In the genomic region with DNA sequence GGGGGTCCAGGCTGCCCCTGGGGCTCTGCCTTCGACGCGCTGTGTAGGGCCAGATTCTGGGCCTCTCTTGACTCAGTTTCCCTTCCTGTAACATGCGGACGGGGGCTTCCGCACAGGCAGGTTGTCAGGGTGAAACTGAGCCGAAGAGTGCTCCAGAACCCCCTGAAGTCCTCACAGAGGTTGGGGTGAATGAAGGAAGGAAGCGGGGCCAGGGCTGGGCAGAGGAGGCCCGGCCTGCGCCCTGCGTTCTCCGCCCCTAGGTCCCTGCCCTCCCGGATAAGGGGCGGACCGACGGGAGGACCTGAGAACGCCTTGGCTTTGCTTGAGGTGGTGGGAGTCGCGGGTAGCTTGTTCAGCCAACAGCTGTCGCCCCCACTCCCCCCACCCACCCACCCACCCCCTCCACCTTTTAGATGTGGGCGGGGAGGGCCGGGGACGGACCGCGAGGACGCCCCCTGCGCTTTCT, we compare ENCODE assay signal across 8 cellular contexts. TPM values are rescaled to one million over a fixed set of nuclear protein-coding genes. Genes with fewer than 3 reads are reported as not detected.
A peak's percentile ranks its signal among the peaks of the same experiment; 100 is the strongest.
DNase-seq lines count a peak whose midpoint lies in the region; ATAC-seq, FAIRE-seq and TF ChIP-seq lines count a peak whose summit lies in the region.

No MANE protein-coding gene starts in this region.

- peak overlapping the region in 1 of 2 experiments; percentile 37; a peak in 2 of 6 replicates for H3K27ac ChIP-seq in A549
- no peak overlapping the region for H3K27ac ChIP-seq in GM23338 (ENCODE audit: low read depth)

- H3K4me3 ChIP-seq in A549 (peak overlapping the region; percentile 55), GM23338 (peak overlapping the region; percentile 65)

- H2AFZ ChIP-seq in GM23338: no peak overlapping the region; the same call in 1 of the 2 replicates

- no peak for TF ChIP-seq POLR2A in A549 (IDR thresholded peaks at IDR 0.05; ENCODE audit: low read length)

- H3K27me3 ChIP-seq in GM23338 (ENCODE audit: insufficient read depth): peaks cover 72% of the 10 kb centered on the region

- H3K4me1 ChIP-seq in A549 (peaks cover 29% of the 10 kb centered on the region), GM23338 (ENCODE audit: insufficient read depth) (peaks cover 12% of the 10 kb centered on the region; the same call in 1 of the 2 replicates)

- H4K20me1 ChIP-seq in GM23338 (replicated peaks; ENCODE audit: insufficient read depth): no peaks in the 10 kb centered on the region

- POLR2A ChIA-PET in A549 (lab: Yijun Ruan, JAX): no interaction called here

- H3K9me3 ChIP-seq in A549: no peaks in the 10 kb centered on the region

- H3K9me2 ChIP-seq in GM23338 (ENCODE audit: insufficient read depth): no peaks in the 10 kb centered on the region

- peaks cover 5% of the 10 kb centered on the region; the same call in 2 of the 3 replicates for H3K4me1 Mint-ChIP-seq in GM23338
- peaks cover 13% of the 10 kb centered on the region for H3K4me1 Mint-ChIP-seq in central memory CD8-positive, alpha-beta T cell
- H3K4me1 Mint-ChIP-seq in mesothelial cell of epicardium: peaks cover 9% of the 10 kb centered on the region

- peak overlapping the region; percentile 100 for H3K4me2 ChIP-seq in A549
- peak overlapping the region; percentile 76 for H3K4me2 ChIP-seq in GM23338

- H3K27ac Mint-ChIP-seq in GM23338: no peak overlapping the region
- no peak overlapping the region for H3K27ac Mint-ChIP-seq in central memory CD8-positive, alpha-beta T cell (ENCODE audit: low read depth)
- no peak overlapping the region for H3K27ac Mint-ChIP-seq in mesothelial cell of epicardium

- WGBS in A549 (ENCODE audit: missing lambda C conversion rate): 47% methylated on average over 20 of the region's 27 CpGs

- no peaks in the 10 kb centered on the region for H3K79me2 ChIP-seq in GM23338 (replicated peaks; ENCODE audit: insufficient read depth)

- H3K27me3 Mint-ChIP-seq in GM23338 (ENCODE audit: insufficient read depth, low read depth, poor library complexity): peaks cover 47% of the 10 kb centered on the region
- peaks cover 36% of the 10 kb centered on the region for H3K27me3 Mint-ChIP-seq in central memory CD8-positive, alpha-beta T cell
- peaks cover 45% of the 10 kb centered on the region for H3K27me3 Mint-ChIP-seq in mesothelial cell of epicardium (ENCODE audit: low read depth)

- H3K4me3 Mint-ChIP-seq in GM23338: peak overlapping the region; percentile 52
- peak overlapping the region; percentile 59 for H3K4me3 Mint-ChIP-seq in central memory CD8-positive, alpha-beta T cell
- peak overlapping the region; percentile 55 for H3K4me3 Mint-ChIP-seq in mesothelial cell of epicardium

- ATAC-seq in A549 (0 out of 6 replicates have a peak, but pooled peaks of 1 of the 2 experiments have one; percentile 10), GM23338 (peak; percentile 26), GM21528 (IDR thresholded peaks at IDR 0.05; ENCODE audit: low FRiP score, unreplicated experiment) (no peak), HG03460 (IDR thresholded peaks at IDR 0.05; ENCODE audit: unreplicated experiment) (no peak)
- no peak for ATAC-seq in central memory CD8-positive, alpha-beta T cell (replicated peaks; ENCODE audit: extremely low read depth, poor library complexity, severe bottlenecking)

- TF ChIP-seq EP300 in A549 (IDR thresholded peaks at IDR 0.05): no peak

- H3K9me3 Mint-ChIP-seq in GM23338 (no peaks in the 10 kb centered on the region), mesothelial cell of epicardium (no peaks in the 10 kb centered on the region)
- no peaks in the 10 kb centered on the region for H3K9me3 Mint-ChIP-seq in central memory CD8-positive, alpha-beta T cell

- TF ChIP-seq RAD21 in A549 (conservative IDR thresholded peaks at IDR 0.05 in 1 of 2, IDR thresholded peaks at IDR 0.05 in 1 of 2): no peak

- no peaks in the 10 kb centered on the region for H3K36me3 Mint-ChIP-seq in GM23338 (ENCODE audit: low read depth)
- peaks cover 2% of the 10 kb centered on the region for H3K36me3 Mint-ChIP-seq in central memory CD8-positive, alpha-beta T cell (ENCODE audit: insufficient read depth)
- H3K36me3 Mint-ChIP-seq in mesothelial cell of epicardium: no peaks in the 10 kb centered on the region

- DNase-seq in A549 (ENCODE audit: low read depth in 1 of 2, low spot score in 1 of 2) (peak in 1 of 2 experiments; percentile 43), GM23338 (ENCODE audit: low spot score) (peak; percentile 66), mesothelial cell of epicardium (ENCODE audit: low spot score in 2 of 2, unreplicated experiment in 2 of 2) (peak in 1 of 2 experiments; percentile 45), medulla oblongata (ENCODE audit: extremely low spot score) (no peak), OCI-M2 (lab: John Stamatoyannopoulos, UW; ENCODE audit: unreplicated experiment) (no peak)
- DNase-seq in central memory CD8-positive, alpha-beta T cell (ENCODE audit: low spot score in 2 of 2): no peak

- no peak for TF ChIP-seq CTCF in A549 (IDR thresholded peaks at IDR 0.05)
- TF ChIP-seq CTCF in GM23338 (conservative IDR thresholded peaks at IDR 0.05; ENCODE audit: low read depth in 2 of 2): no peak
- TF ChIP-seq CTCF in mesothelial cell of epicardium (IDR thresholded peaks at IDR 0.05; ENCODE audit: unreplicated experiment): no peak

- CTCF ChIA-PET in A549 (lab: Yijun Ruan, JAX): interaction anchor here (0.7 kb wide), 1 partner anchor 39 kb away, joined by 3 read pairs; no protein-coding TSS in a partner anchor

- no peak for FAIRE-seq in A549 (lab: Jason Lieb, UNC)

- H3K36me3 ChIP-seq in GM23338 (ENCODE audit: insufficient read depth): no peaks in the 10 kb centered on the region

- H3F3A ChIP-seq in GM23338 (replicated peaks; ENCODE audit: low read depth): no peaks in the 10 kb centered on the region

TF ChIP-seq in A549, 52 proteins besides CTCF, POLR2A, EP300 and RAD21:
- no peak for TF ChIP-seq SREBF2 (IDR thresholded peaks at IDR 0.05)
- no peak for TF ChIP-seq MYC (IDR thresholded peaks at IDR 0.05; ENCODE audit: borderline replicate concordance, low read length)
- TF ChIP-seq FOXS1 (CRISPR knock-in tag; IDR thresholded peaks at IDR 0.05): no peak
- TF ChIP-seq JUN (IDR thresholded peaks at IDR 0.05): no peak
- no peak for TF ChIP-seq PHF8 (IDR thresholded peaks at IDR 0.05; ENCODE audit: borderline replicate concordance, low read depth)
- no peak for TF ChIP-seq PBX3 (IDR thresholded peaks at IDR 0.05)
- TF ChIP-seq, protein P1, sequence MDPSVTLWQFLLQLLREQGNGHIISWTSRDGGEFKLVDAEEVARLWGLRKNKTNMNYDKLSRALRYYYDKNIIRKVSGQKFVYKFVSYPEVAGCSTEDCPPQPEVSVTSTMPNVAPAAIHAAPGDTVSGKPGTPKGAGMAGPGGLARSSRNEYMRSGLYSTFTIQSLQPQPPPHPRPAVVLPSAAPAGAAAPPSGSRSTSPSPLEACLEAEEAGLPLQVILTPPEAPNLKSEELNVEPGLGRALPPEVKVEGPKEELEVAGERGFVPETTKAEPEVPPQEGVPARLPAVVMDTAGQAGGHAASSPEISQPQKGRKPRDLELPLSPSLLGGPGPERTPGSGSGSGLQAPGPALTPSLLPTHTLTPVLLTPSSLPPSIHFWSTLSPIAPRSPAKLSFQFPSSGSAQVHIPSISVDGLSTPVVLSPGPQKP (IDR thresholded peaks at IDR 0.05; ENCODE audit: low read depth, low read length): no peak
- no peak for TF ChIP-seq HDAC2 (IDR thresholded peaks at IDR 0.05)
TF ChIP-seq in A549: peak in this region for 0.

TF ChIP-seq in GM23338, 12 proteins besides CTCF, POLR2A, EP300 and RAD21 (continues in another document):
- TF ChIP-seq EZH2 (IDR thresholded peaks at IDR 0.05; ENCODE audit: low read depth, unreplicated experiment) (no peak), STAT1 (IDR thresholded peaks at IDR 0.05; ENCODE audit: unreplicated experiment) (no peak), EZH2phosphoT487 (IDR thresholded peaks at IDR 0.05; ENCODE audit: unreplicated experiment) (no peak), CREB1 (CRISPR knock-in tag; IDR thresholded peaks at IDR 0.05; ENCODE audit: low read depth) (no peak), JUNB (IDR thresholded peaks at IDR 0.05; ENCODE audit: unreplicated experiment) (no peak)
- TF ChIP-seq, protein P2, sequence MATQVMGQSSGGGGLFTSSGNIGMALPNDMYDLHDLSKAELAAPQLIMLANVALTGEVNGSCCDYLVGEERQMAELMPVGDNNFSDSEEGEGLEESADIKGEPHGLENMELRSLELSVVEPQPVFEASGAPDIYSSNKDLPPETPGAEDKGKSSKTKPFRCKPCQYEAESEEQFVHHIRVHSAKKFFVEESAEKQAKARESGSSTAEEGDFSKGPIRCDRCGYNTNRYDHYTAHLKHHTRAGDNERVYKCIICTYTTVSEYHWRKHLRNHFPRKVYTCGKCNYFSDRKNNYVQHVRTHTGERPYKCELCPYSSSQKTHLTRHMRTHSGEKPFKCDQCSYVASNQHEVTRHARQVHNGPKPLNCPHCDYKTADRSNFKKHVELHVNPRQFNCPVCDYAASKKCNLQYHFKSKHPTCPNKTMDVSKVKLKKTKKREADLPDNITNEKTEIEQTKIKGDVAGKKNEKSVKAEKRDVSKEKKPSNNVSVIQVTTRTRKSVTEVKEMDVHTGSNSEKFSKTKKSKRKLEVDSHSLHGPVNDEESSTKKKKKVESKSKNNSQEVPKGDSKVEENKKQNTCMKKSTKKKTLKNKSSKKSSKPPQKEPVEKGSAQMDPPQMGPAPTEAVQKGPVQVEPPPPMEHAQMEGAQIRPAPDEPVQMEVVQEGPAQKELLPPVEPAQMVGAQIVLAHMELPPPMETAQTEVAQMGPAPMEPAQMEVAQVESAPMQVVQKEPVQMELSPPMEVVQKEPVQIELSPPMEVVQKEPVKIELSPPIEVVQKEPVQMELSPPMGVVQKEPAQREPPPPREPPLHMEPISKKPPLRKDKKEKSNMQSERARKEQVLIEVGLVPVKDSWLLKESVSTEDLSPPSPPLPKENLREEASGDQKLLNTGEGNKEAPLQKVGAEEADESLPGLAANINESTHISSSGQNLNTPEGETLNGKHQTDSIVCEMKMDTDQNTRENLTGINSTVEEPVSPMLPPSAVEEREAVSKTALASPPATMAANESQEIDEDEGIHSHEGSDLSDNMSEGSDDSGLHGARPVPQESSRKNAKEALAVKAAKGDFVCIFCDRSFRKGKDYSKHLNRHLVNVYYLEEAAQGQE (IDR thresholded peaks at IDR 0.05; ENCODE audit: unreplicated experiment): no peak

RNA-seq across cellular contexts. Expression of gene ELFN1, which starts 0.6 kb away (rescaled TPM):
- 0.09 and 0.10 TPM in 2 replicates for polyA plus RNA-seq in A549 (2011; rRNA removed)
- 0.12 and 0.29 TPM in 2 replicates for polyA plus RNA-seq in A549 (2012; cell fraction: cytosol; rRNA removed)
- polyA plus RNA-seq in A549 (2012; cell fraction: nucleus; rRNA removed): 0.11 and 0.22 TPM in 2 replicates
- 0.08 to 0.10 TPM (median 0.09 TPM) in 3 replicates for polyA plus RNA-seq in A549 (2017; fragmentation: RNase III; extraction: RNeasy Plus Mini Kit Qiagen cat#74134 plus additional on column Dnase treatment)
- polyA minus RNA-seq in A549 (2011; rRNA and poly(A)+ RNA removed): 0.08 and 0.15 TPM in 2 replicates
- total RNA-seq in GM23338 (2014; rRNA removed; shearing (Covaris generic)): 3.5 and 5.0 TPM in 2 replicates
- 0.08 and 0.09 TPM in 2 replicates for polyA plus RNA-seq in GM23338 (2016; fragmentation: Nextera tagmentation; extraction: Ambion mirVana)
- 11.4 to 13.5 TPM (median 11.9 TPM) in 3 replicates for total RNA-seq in mesothelial cell of epicardium
